ENCODE assay signal across 12 cellular contexts in genomic region chr13:30373727-30374126, GRCh38. TPM values are rescaled to one million over a fixed set of nuclear protein-coding genes. Genes with fewer than 3 reads are reported as not detected.
DNase-seq lines count a peak whose midpoint lies in the region; ATAC-seq and FAIRE-seq lines count a peak whose summit lies in the region.
"Had no signal": no experiment of that assay in that cellular context is flagged by ENCODE, and none has a peak within 500 bp of the region (broad histone marks: within the 10 kb centered on the region; RNA-seq: fewer than 3 reads in every experiment).

No MANE protein-coding gene starts in this region.

- peaks cover 30% of the 10 kb centered on the region for H3K36me3 Mint-ChIP-seq in activated CD8-positive, alpha-beta T cell treated with anti-CD3 and anti-CD28 coated beads, Interleukin-2, amount 10 ng/mL, durations not matched to agents 7 days and 5 days (ENCODE audit: low read depth)

- H3K27me3 Mint-ChIP-seq in activated CD8-positive, alpha-beta T cell treated with anti-CD3 and anti-CD28 coated beads, Interleukin-2, amount 10 ng/mL, durations not matched to agents 7 days and 5 days (ENCODE audit: low read depth): no peaks in the 10 kb centered on the region
- H3K27me3 Mint-ChIP-seq: dendritic cell treated with granulocyte-macrophage colony-stimulating factor and Interleukin-4, amounts not matched to agents 40 ng/mL and 50 ng/mL, for 4 days had no signal

- DNase-seq in activated CD8-positive, alpha-beta T cell treated with anti-CD3 and anti-CD28 coated beads, Interleukin-2, amount 10 ng/mL, durations not matched to agents 7 days and 5 days: peak; percentile 60
- no peak for DNase-seq in small intestine
- DNase-seq in mesendoderm: no peak
- no peak for DNase-seq in HuH-7 (ENCODE audit: low spot score)
- DNase-seq: NCI-H2029 treated with DMSO at 0.1 percent for 48 hours had no signal

- WGBS in small intestine, 3 donors: 64 to 77% (median 70%) methylated on average over 9 of the region's 9 CpGs
- no CpG with 5 or more reads among the region's 9 CpGs for WGBS in mesendoderm (ENCODE audit: extremely low coverage, insufficient coverage, low lambda C conversion rate)

- H4K5ac ChIP-seq in mesendoderm (ENCODE audit: low read length): no peak overlapping the region

- no peak overlapping the region for H3K9ac ChIP-seq in mesendoderm (ENCODE audit: low read length)

- no peak overlapping the region for H3K23ac ChIP-seq in mesendoderm (ENCODE audit: low read length)

- H3K27me3 ChIP-seq in small intestine (ENCODE audit: control insufficient read depth in 2 of 2, insufficient read depth in 2 of 2, low read length in 2 of 2) (no peaks in the 10 kb centered on the region), mesendoderm (ENCODE audit: insufficient read depth, low read length, poor library complexity) (no peaks in the 10 kb centered on the region)

- no peak overlapping the region for H3K56ac ChIP-seq in mesendoderm (ENCODE audit: low read length)

- H3K79me2 ChIP-seq in mesendoderm (ENCODE audit: control insufficient read depth, insufficient read depth, low read length): no peaks in the 10 kb centered on the region

- H3K4me2 ChIP-seq in mesendoderm (ENCODE audit: low read length): no peak overlapping the region

- H3K4ac ChIP-seq in mesendoderm (ENCODE audit: low read depth, low read length): no peak overlapping the region

- ATAC-seq in GM18498 (IDR thresholded peaks at IDR 0.05; ENCODE audit: unreplicated experiment) (peak; percentile 31), HG02852 (IDR thresholded peaks at IDR 0.05; ENCODE audit: unreplicated experiment) (peak; percentile 26), GM19452 (IDR thresholded peaks at IDR 0.05; ENCODE audit: unreplicated experiment) (no peak), GM18519 (IDR thresholded peaks at IDR 0.05; ENCODE audit: low FRiP score, unreplicated experiment) (no peak)
- no peak for ATAC-seq in activated CD8-positive, alpha-beta T cell treated with anti-CD3 and anti-CD28 coated beads, Interleukin-2, amount 10 ng/mL, durations not matched to agents 7 days and 5 days

- no peak overlapping the region for H2BK5ac ChIP-seq in mesendoderm (ENCODE audit: low read length)

- H2BK15ac ChIP-seq in mesendoderm (replicated peaks; ENCODE audit: low read depth): no peak overlapping the region

- H2BK120ac ChIP-seq in mesendoderm (ENCODE audit: low read depth, low read length): no peak overlapping the region

- H3K27ac Mint-ChIP-seq in activated CD8-positive, alpha-beta T cell treated with anti-CD3 and anti-CD28 coated beads, Interleukin-2, amount 10 ng/mL, durations not matched to agents 7 days and 5 days: peak overlapping the region; percentile 93
- H3K27ac Mint-ChIP-seq: dendritic cell treated with granulocyte-macrophage colony-stimulating factor and Interleukin-4, amounts not matched to agents 40 ng/mL and 50 ng/mL, for 4 days had no signal

- H3K18ac ChIP-seq in mesendoderm (ENCODE audit: low read length): no peak overlapping the region

- H3K4me3 Mint-ChIP-seq in activated CD8-positive, alpha-beta T cell treated with anti-CD3 and anti-CD28 coated beads, Interleukin-2, amount 10 ng/mL, durations not matched to agents 7 days and 5 days: peak overlapping the region; percentile 54
- H3K4me3 Mint-ChIP-seq: dendritic cell treated with granulocyte-macrophage colony-stimulating factor and Interleukin-4, amounts not matched to agents 40 ng/mL and 50 ng/mL, for 4 days had no signal

- CTCF ChIA-PET in activated CD8-positive, alpha-beta T cell treated with anti-CD3 and anti-CD28 coated beads, Interleukin-2, amount 10 ng/mL, durations not matched to agents 7 days and 5 days (lab: Charles Lee): interaction anchor here (0.9 to 6.6 kb wide), 18 partner anchors 11 to 242 kb away, joined by 3 to 69 read pairs (median 8); no protein-coding TSS in a partner anchor

- no peaks in the 10 kb centered on the region for H3K36me3 ChIP-seq in small intestine (ENCODE audit: control insufficient read depth in 2 of 2, insufficient read depth in 2 of 2, low read length in 2 of 2)
- no peaks in the 10 kb centered on the region for H3K36me3 ChIP-seq in mesendoderm (ENCODE audit: control insufficient read depth, insufficient read depth, low read length)

- H3K79me1 ChIP-seq in mesendoderm (ENCODE audit: low read length): no peaks in the 10 kb centered on the region

- H3K4me3 ChIP-seq in small intestine (ENCODE audit: low read depth in 1 of 2, low read length in 2 of 2) (no peak overlapping the region), mesendoderm (ENCODE audit: low read length) (no peak overlapping the region)

- no peak overlapping the region for H2AK5ac ChIP-seq in mesendoderm (ENCODE audit: low read length)

- H3K9me3 Mint-ChIP-seq in activated CD8-positive, alpha-beta T cell treated with anti-CD3 and anti-CD28 coated beads, Interleukin-2, amount 10 ng/mL, durations not matched to agents 7 days and 5 days (ENCODE audit: insufficient read depth): no peaks in the 10 kb centered on the region
- H3K9me3 Mint-ChIP-seq: dendritic cell treated with granulocyte-macrophage colony-stimulating factor and Interleukin-4, amounts not matched to agents 40 ng/mL and 50 ng/mL, for 4 days had no signal

- no peak for FAIRE-seq in small intestine (lab: Jason Lieb, UNC)
- FAIRE-seq: islet of Langerhans, TTC549 had no signal

- H3K27ac ChIP-seq in small intestine (ENCODE audit: low read depth in 1 of 2, low read length in 1 of 2) (peak overlapping the region; percentile 53 to 73), mesendoderm (ENCODE audit: low read depth, low read length) (no peak overlapping the region)

- POLR2A ChIA-PET in activated CD8-positive, alpha-beta T cell treated with anti-CD3 and anti-CD28 coated beads, Interleukin-2, amount 10 ng/mL, durations not matched to agents 7 days and 5 days (lab: Charles Lee): interaction anchor here (1.3 to 8.5 kb wide), 6 partner anchors 15 to 92 kb away, joined by 5 to 94 read pairs (median 10); partner anchors contain the start of genes HMGB1 and UBE2L5

- H3K4me1 ChIP-seq in small intestine (ENCODE audit: control insufficient read depth in 2 of 2, insufficient read depth in 1 of 2, low read depth in 1 of 2, low read length in 1 of 2): peaks cover 0 to 2% of the 10 kb centered on the region in 2 donors
- H3K4me1 ChIP-seq in mesendoderm (ENCODE audit: control insufficient read depth, low read depth, low read length): no peaks in the 10 kb centered on the region

- no peak overlapping the region for H4K8ac ChIP-seq in mesendoderm (ENCODE audit: low read depth, low read length)

- H3K4me1 Mint-ChIP-seq in activated CD8-positive, alpha-beta T cell treated with anti-CD3 and anti-CD28 coated beads, Interleukin-2, amount 10 ng/mL, durations not matched to agents 7 days and 5 days (ENCODE audit: low read depth): peaks cover 93% of the 10 kb centered on the region

- H3K9me3 ChIP-seq in small intestine (ENCODE audit: control insufficient read depth, low read depth): no peaks in the 10 kb centered on the region

RNA-seq across cellular contexts. Expression of gene UBE2L5, which starts 48.6 kb away (rescaled TPM):
- total RNA-seq in activated CD8-positive, alpha-beta T cell treated with anti-CD3 and anti-CD28 coated beads, Interleukin-2, amount 10 ng/mL, durations not matched to agents 7 days and 5 days: not detected
- polyA plus RNA-seq in small intestine: not detected
- polyA plus RNA-seq in mesendoderm (2013, experiment 1 of 2): 0.15 TPM
- polyA plus RNA-seq in mesendoderm (2013, experiment 2 of 2): not detected

Comparison
In these comparisons a context has a peak if more than half of its experiments do, and no peak if none do; other contexts are left out.
1. ATAC-seq: peak in GM18498 (single experiment) and HG02852 (single experiment); none in activated CD8-positive, alpha-beta T cell treated with anti-CD3 and anti-CD28 coated beads, Interleukin-2, amount 10 ng/mL, durations not matched to agents 7 days and 5 days (single experiment), GM19452 (single experiment) and GM18519 (single experiment).